16 cellular contexts compared by ENCODE assay signal in the genomic region with DNA sequence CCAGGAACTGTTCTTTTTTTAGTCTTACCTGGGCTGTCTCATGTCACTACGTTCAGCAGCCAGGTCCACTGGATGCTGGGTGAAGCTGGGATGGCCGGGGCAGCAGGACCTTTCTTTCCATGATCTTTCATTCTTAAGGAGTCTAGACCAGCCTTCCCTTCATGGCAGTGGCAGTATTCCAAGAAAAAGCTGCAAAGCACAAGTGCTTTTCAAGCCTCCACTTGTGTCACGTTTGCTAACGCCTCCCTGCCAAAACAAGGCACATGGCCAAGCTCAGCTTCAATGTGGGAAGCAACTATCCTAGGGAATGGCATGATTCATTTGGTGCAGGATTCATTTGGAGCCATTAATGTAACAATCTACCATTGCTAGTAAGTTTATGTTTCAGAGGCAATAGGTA.
DNase-seq lines count a peak whose midpoint lies in the region; ATAC-seq and TF ChIP-seq lines count a peak whose summit lies in the region.
"Had no signal": no experiment of that assay in that cellular context is flagged by ENCODE, and none has a peak within 500 bp of the region (broad histone marks: within the 10 kb centered on the region; RNA-seq: fewer than 3 reads in every experiment).

No MANE protein-coding gene starts in this region.

- H3K9me3 ChIP-seq in OCI-LY3 (ENCODE audit: insufficient read depth, low read length) (no peaks in the 10 kb centered on the region), thyroid gland (no peaks in the 10 kb centered on the region)

- TF ChIP-seq CTCF in OCI-LY3 (IDR thresholded peaks at IDR 0.05; ENCODE audit: low read depth, low read length) (no peak), foreskin keratinocyte (conservative IDR thresholded peaks at IDR 0.05) (no peak), thyroid gland (IDR thresholded peaks at IDR 0.05) (no peak)

- no peak for TF ChIP-seq POLR2A in thyroid gland (IDR thresholded peaks at IDR 0.05)

- H3K9ac ChIP-seq in OCI-LY3 (ENCODE audit: low read length), result no peak overlapping the region

- H2AFZ ChIP-seq in OCI-LY3 (ENCODE audit: low read depth, low read length), result no peak overlapping the region

- H3K4me2 ChIP-seq in OCI-LY3 (ENCODE audit: low read length), result peak overlapping the region; percentile 27; the same call in 1 of the 2 replicates

- H3K27me3 ChIP-seq in OCI-LY3 (ENCODE audit: low read depth, low read length), result no peaks in the 10 kb centered on the region
- H3K27me3 ChIP-seq in foreskin keratinocyte, result no peaks in the 10 kb centered on the region
- no peaks in the 10 kb centered on the region for H3K27me3 ChIP-seq in thyroid gland

- no peak overlapping the region for H3K4me3 ChIP-seq in OCI-LY3 (ENCODE audit: low read length)
- no peak overlapping the region for H3K4me3 ChIP-seq in thyroid gland (replicated peaks in 1 of 3)

- H3K79me2 ChIP-seq in OCI-LY3 (ENCODE audit: low read length), result no peaks in the 10 kb centered on the region

- WGBS in thyroid gland, 2 donors, result 8 to 21% methylated on average over 4 of the region's 4 CpGs

- H4K20me1 ChIP-seq in OCI-LY3 (ENCODE audit: insufficient read depth, low read length), result no peaks in the 10 kb centered on the region

- no peaks in the 10 kb centered on the region for H3K36me3 ChIP-seq in OCI-LY3 (replicated peaks; ENCODE audit: low read depth, low read length)
- no peaks in the 10 kb centered on the region for H3K36me3 ChIP-seq in thyroid gland

- H3K27ac ChIP-seq in OCI-LY3 (ENCODE audit: low read length) (no peak overlapping the region), foreskin keratinocyte (no peak overlapping the region), thyroid gland (no peak overlapping the region)

- DNase-seq in NCI-H2107 (lab: John Stamatoyannopoulos, UW) (peak; percentile 4), NCI-H2107 treated with DMSO at 0.1 percent for 48 hours (lab: John Stamatoyannopoulos, UW; ENCODE audit: unreplicated experiment) (no peak), foreskin keratinocyte (peak; percentile 31 to 62), thyroid gland (peak; percentile 83 to 84), COLO829 (ENCODE audit: low spot score) (no peak), putamen (ENCODE audit: low spot score) (no peak), GM19240 (ENCODE audit: insufficient read length, low spot score) (no peak)
- DNase-seq: activated CD4-positive, alpha-beta T cell treated with anti-CD3 and anti-CD28 coated beads for 1 hour; activated gamma-delta T cell; effector CD4-positive, alpha-beta T cell; GDM1; SHP77; stimulated activated CD4-positive, alpha-beta T cell treated with anti-CD3 and anti-CD28 coated beads, Interleukin-12 subunit alpha, Interleukin-12 subunit beta, amount 100 ng/mL, for 4 hours; stimulated activated naive CD8-positive, alpha-beta T cell treated with anti-CD3 and anti-CD28 coated beads, Interleukin-15, Interleukin-2, amounts not matched to agents 100 U/mL and 50 U/mL, for 24 hours had no signal

- intact Hi-C loops in thyroid gland (cut with DNase I), result no loop called here

- peaks cover 16% of the 10 kb centered on the region for H3K4me1 ChIP-seq in OCI-LY3 (ENCODE audit: low read length)
- no peaks in the 10 kb centered on the region for H3K4me1 ChIP-seq in foreskin keratinocyte
- peaks cover 8 to 15% of the 10 kb centered on the region in 2 donors for H3K4me1 ChIP-seq in thyroid gland

- peak; percentile 28 for ATAC-seq in foreskin keratinocyte
- ATAC-seq: HCT116; stimulated activated naive CD8-positive, alpha-beta T cell treated with anti-CD3 and anti-CD28 coated beads, Interleukin-15, Interleukin-2, amounts not matched to agents 100 U/mL and 50 U/mL, for 24 hours had no signal

Comparison
In these comparisons a context has a peak if more than half of its experiments do, and no peak if none do; other contexts are left out.
1. DNase-seq: peak in NCI-H2107 (single experiment), foreskin keratinocyte (2 of 2) and thyroid gland (2 of 2); none in NCI-H2107 treated with DMSO at 0.1 percent for 48 hours (single experiment), COLO829 (single experiment), putamen (single experiment) and GM19240 (single experiment).